Comparison of ENCODE assay signal across 15 cellular contexts in genomic region chr7:30166155-30166840, GRCh38. TPM values are rescaled to one million over a fixed set of nuclear protein-coding genes. Genes with fewer than 3 reads are reported as not detected.
DNase-seq lines count a peak whose midpoint lies in the region; ATAC-seq and TF ChIP-seq lines count a peak whose summit lies in the region.
"Had no signal": no experiment of that assay in that cellular context is flagged by ENCODE, and none has a peak within 500 bp of the region (broad histone marks: within the 10 kb centered on the region; RNA-seq: fewer than 3 reads in every experiment).

No MANE protein-coding gene starts in this region.

- peak overlapping the region; percentile 92 for H3K27ac Mint-ChIP-seq in type B pancreatic cell
- H3K27ac Mint-ChIP-seq: activated CD8-positive, alpha-beta T cell treated with anti-CD3 and anti-CD28 coated beads for 36 hours; activated naive CD8-positive, alpha-beta T cell; T-helper 1 cell treated with Interleukin-12 subunit alpha and Interleukin-12 subunit beta and Interleukin-4 antibody, amounts not matched to agents 30 μg/mL and 1 μg/mL, for 36 hours had no signal

- peaks cover 55% of the 10 kb centered on the region for H3K4me1 Mint-ChIP-seq in type B pancreatic cell (ENCODE audit: unreplicated experiment)

- CTCF ChIA-PET in RWPE1 (lab: Yijun Ruan, JAX) = interaction anchor here (0.7 kb wide), 2 partner anchors 148 to 405 kb away, joined by 3 read pairs; no protein-coding TSS in a partner anchor

- DNase-seq in NCI-H2196 treated with DMSO at 0.1 percent for 48 hours (lab: John Stamatoyannopoulos, UW; ENCODE audit: unreplicated experiment) = peak; percentile 44
- no peak for DNase-seq in NCI-H2196 (lab: John Stamatoyannopoulos, UW; ENCODE audit: unreplicated experiment)
- DNase-seq in RWPE1 (ENCODE audit: low spot score) = peak; percentile 40
- DNase-seq in left colon = peak in 1 of 2 donors; percentile 37
- no peak for DNase-seq in type B pancreatic cell (ENCODE audit: extremely low spot score, unreplicated experiment)
- no peak for DNase-seq in brain microvascular endothelial cell
- DNase-seq in effector CD4-positive, alpha-beta T cell = no peak
- DNase-seq: activated CD8-positive, alpha-beta T cell treated with anti-CD3 and anti-CD28 coated beads for 36 hours had no signal

- intact Hi-C loops in left colon (cut with DNase I, micrococcal nuclease) = loop anchor here in 1 of 2 donors (10.0 kb wide), 2 partner anchors 239 to 399 kb away; no protein-coding TSS in a partner anchor

- H3K4me3 Mint-ChIP-seq in type B pancreatic cell = peak overlapping the region; percentile 48
- H3K4me3 Mint-ChIP-seq: activated CD8-positive, alpha-beta T cell treated with anti-CD3 and anti-CD28 coated beads for 36 hours; activated naive CD8-positive, alpha-beta T cell; T-helper 1 cell treated with Interleukin-12 subunit alpha and Interleukin-12 subunit beta and Interleukin-4 antibody, amounts not matched to agents 30 μg/mL and 1 μg/mL, for 36 hours had no signal

- in situ Hi-C loops in brain microvascular endothelial cell (cut with HindIII; ENCODE audit: low pct_ligation_motif_present, low sequenced_read_pairs) = no loop called here

- peak overlapping the region; percentile 45 for H3K27ac ChIP-seq in RWPE1
- no peak overlapping the region for H3K27ac ChIP-seq in brain microvascular endothelial cell
- H3K27ac ChIP-seq: coronary artery, gastroesophageal sphincter, thoracic aorta had no signal

- ATAC-seq in left colon = peak; percentile 67
- ATAC-seq in GM18502 (IDR thresholded peaks at IDR 0.05; ENCODE audit: poor library complexity, unreplicated experiment) = no peak
- ATAC-seq: activated CD8-positive, alpha-beta T cell treated with anti-CD3 and anti-CD28 coated beads for 36 hours; gastroesophageal sphincter had no signal

- H3K36me3 ChIP-seq in brain microvascular endothelial cell (replicated peaks) = no peaks in the 10 kb centered on the region
- H3K36me3 ChIP-seq: thoracic aorta had no signal

- no peaks in the 10 kb centered on the region for H3K27me3 Mint-ChIP-seq in type B pancreatic cell
- H3K27me3 Mint-ChIP-seq: activated CD8-positive, alpha-beta T cell treated with anti-CD3 and anti-CD28 coated beads for 36 hours; activated naive CD8-positive, alpha-beta T cell had no signal

- no peaks in the 10 kb centered on the region for H3K36me3 Mint-ChIP-seq in type B pancreatic cell
- H3K36me3 Mint-ChIP-seq: activated naive CD8-positive, alpha-beta T cell had no signal

- no peak overlapping the region for H3K4me3 ChIP-seq in brain microvascular endothelial cell (ENCODE audit: low read depth, low read length)
- H3K4me3 ChIP-seq: coronary artery, gastroesophageal sphincter, lung, thoracic aorta had no signal

- POLR2A ChIA-PET in RWPE1 (lab: Yijun Ruan, JAX; ENCODE audit: low non-redundant PET) = interaction anchor here (0.6 kb wide), 1 partner anchor 339 kb away, joined by 3 read pairs; no protein-coding TSS in a partner anchor

- H3K27me3 ChIP-seq in brain microvascular endothelial cell (replicated peaks) = no peaks in the 10 kb centered on the region
- H3K27me3 ChIP-seq: gastroesophageal sphincter had no signal

- no peaks in the 10 kb centered on the region for H3K9me3 Mint-ChIP-seq in type B pancreatic cell
- H3K9me3 Mint-ChIP-seq: activated CD8-positive, alpha-beta T cell treated with anti-CD3 and anti-CD28 coated beads for 36 hours; T-helper 1 cell treated with Interleukin-12 subunit alpha and Interleukin-12 subunit beta and Interleukin-4 antibody, amounts not matched to agents 30 μg/mL and 1 μg/mL, for 36 hours had no signal

- TF ChIP-seq CTCF in RWPE1 (conservative IDR thresholded peaks at IDR 0.05; ENCODE audit: low read depth) = no peak
- TF ChIP-seq CTCF in type B pancreatic cell (conservative IDR thresholded peaks at IDR 0.05) = no peak
- no peak for TF ChIP-seq CTCF in brain microvascular endothelial cell (IDR thresholded peaks at IDR 0.05; ENCODE audit: low read depth, low read length, missing control alignments)

RNA-seq across cellular contexts. Expression of gene MTURN, which starts 31.5 kb away (rescaled TPM):
- total RNA-seq in left colon (10 to 100 TPM in 1 of 2 donors, 1 to 10 TPM in 1; 8.7 to 15.2 TPM), type B pancreatic cell (ENCODE audit: low replicate concordance) (16.6 and 23.3 TPM in 2 replicates)

Comparison
In these comparisons a context has a peak if more than half of its experiments do, and no peak if none do; other contexts are left out.
1. DNase-seq: peak in NCI-H2196 treated with DMSO at 0.1 percent for 48 hours (single experiment) and RWPE1 (single experiment); none in NCI-H2196 (single experiment), type B pancreatic cell (single experiment), brain microvascular endothelial cell (single experiment) and effector CD4-positive, alpha-beta T cell (single experiment).